In the genomic region with DNA sequence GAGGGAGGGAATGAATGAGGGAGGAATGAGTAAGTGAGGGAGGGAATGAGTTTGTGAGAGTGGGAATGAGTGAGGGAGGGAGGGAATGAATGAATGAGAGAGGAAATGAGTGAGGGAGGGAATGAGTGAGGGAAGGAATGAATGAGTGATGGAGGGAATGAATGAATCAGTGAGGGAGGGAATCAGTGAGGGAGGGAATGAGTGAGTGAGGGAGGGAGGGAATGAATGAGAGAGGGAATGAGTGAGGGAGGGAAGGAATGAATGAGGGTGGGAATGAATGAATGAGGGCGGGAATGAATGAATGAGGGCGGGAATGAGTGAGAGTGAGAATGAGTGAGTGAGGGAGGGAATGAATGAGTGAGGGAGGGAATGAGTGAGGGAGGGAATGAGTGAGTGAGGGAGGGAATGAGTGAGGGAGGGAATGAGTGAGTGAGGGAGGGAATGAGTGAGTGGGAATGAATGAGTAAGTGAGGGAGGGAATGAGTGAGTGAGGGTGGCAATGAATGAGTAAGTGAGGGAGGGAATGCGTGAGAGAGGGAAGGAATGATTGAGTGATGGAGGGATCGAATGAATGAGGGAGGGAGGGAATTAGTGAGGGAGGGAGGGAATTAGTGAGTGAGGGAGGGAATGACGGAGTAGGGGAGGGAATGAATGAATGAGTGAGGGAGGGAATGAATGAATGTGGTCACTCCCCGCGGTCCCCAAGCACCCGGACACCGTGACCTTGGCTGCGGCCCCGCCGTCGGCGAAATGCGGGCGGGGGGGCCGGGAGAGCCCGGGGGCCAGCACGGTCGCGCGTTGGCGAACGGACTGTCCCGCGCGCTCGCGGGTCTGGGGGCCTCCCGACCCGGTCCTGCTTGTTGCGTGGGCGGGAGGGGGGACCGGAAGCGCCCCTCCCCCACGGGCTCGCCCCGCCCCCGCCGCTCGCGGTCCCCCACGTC, we compare ENCODE assay signal across 9 cellular contexts. TPM values are rescaled to one million over a fixed set of nuclear protein-coding genes. Genes with fewer than 3 reads are reported as not detected.
DNase-seq lines count a peak whose midpoint lies in the region; ATAC-seq and TF ChIP-seq lines count a peak whose summit lies in the region.
"Had no signal": no experiment of that assay in that cellular context is flagged by ENCODE, and none has a peak within 500 bp of the region (broad histone marks: within the 10 kb centered on the region; RNA-seq: fewer than 3 reads in every experiment).

No MANE protein-coding gene starts in this region.

- CTCF ChIA-PET in AG04450 (lab: Charles Lee), result no interaction called here

- TF ChIP-seq CTCF in AG04450 (IDR thresholded peaks at IDR 0.05; ENCODE audit: low read depth, low read length), result no peak

- peak overlapping the region; percentile 63 for H3K4me3 ChIP-seq in AG04450 (ENCODE audit: low read depth, low read length)
- peak overlapping the region; percentile 57 for H3K4me3 ChIP-seq in iPS-18c (ENCODE audit: insufficient read depth, low read depth, low read length)

- H3K9me3 Mint-ChIP-seq in activated T-helper 17 cell treated with anti-CD3 and anti-CD28 coated beads, Interleukin-2, amount 50 U/mL, for 72 hours, result no peaks in the 10 kb centered on the region

- H3K27me3 ChIP-seq in AG04450 (ENCODE audit: control insufficient read depth, insufficient read depth, low read length), result no peaks in the 10 kb centered on the region

- peak overlapping the region; percentile 82 for H3K4me3 Mint-ChIP-seq in activated T-helper 17 cell treated with anti-CD3 and anti-CD28 coated beads, Interleukin-2, amount 50 U/mL, for 72 hours

- no peaks in the 10 kb centered on the region for H3K27me3 Mint-ChIP-seq in activated T-helper 17 cell treated with anti-CD3 and anti-CD28 coated beads, Interleukin-2, amount 50 U/mL, for 72 hours

- POLR2A ChIA-PET in AG04450 (lab: Yijun Ruan, JAX), result interaction anchor here (0.7 to 1.2 kb wide), 3 partner anchors 14 to 302 kb away, joined by 3 to 5 read pairs (median 4); no protein-coding TSS in a partner anchor

- H3K27ac ChIP-seq in AG04450 (ENCODE audit: low read depth, low read length) (no peak overlapping the region), substantia nigra (ENCODE audit: low read depth, low read length, poor library complexity, severe bottlenecking) (peak overlapping the region; percentile 99)

- peaks cover 36% of the 10 kb centered on the region for H3K36me3 Mint-ChIP-seq in activated T-helper 17 cell treated with anti-CD3 and anti-CD28 coated beads, Interleukin-2, amount 50 U/mL, for 72 hours (ENCODE audit: low read depth)

- DNase-seq in AG04450 (ENCODE audit: low read depth, low spot score) (no peak), HuH-7 (ENCODE audit: low spot score) (peak; percentile 38), substantia nigra (lab: John Stamatoyannopoulos, UW) (no peak), NCI-H446 treated with DMSO at 0.1 percent for 48 hours (lab: John Stamatoyannopoulos, UW) (no peak)

- H3K9me3 ChIP-seq in AG04450 (ENCODE audit: control insufficient read depth, insufficient read depth, low read length) (no peaks in the 10 kb centered on the region; the same call in 1 of the 2 replicates), iPS-18c (ENCODE audit: control insufficient read depth, insufficient read depth, low read length) (no peaks in the 10 kb centered on the region)

- peak; percentile 11 for ATAC-seq in GM18858 (IDR thresholded peaks at IDR 0.05; ENCODE audit: unreplicated experiment)
- peak; percentile 50 for ATAC-seq in activated T-helper 17 cell treated with anti-CD3 and anti-CD28 coated beads, Interleukin-2, amount 50 U/mL, for 72 hours (replicated peaks)
- no peak for ATAC-seq in HG03039 (IDR thresholded peaks at IDR 0.05; ENCODE audit: unreplicated experiment)

- H3K27ac Mint-ChIP-seq in activated T-helper 17 cell treated with anti-CD3 and anti-CD28 coated beads, Interleukin-2, amount 50 U/mL, for 72 hours, result peak overlapping the region; percentile 99

- peaks cover 5% of the 10 kb centered on the region for H3K4me1 Mint-ChIP-seq in activated T-helper 17 cell treated with anti-CD3 and anti-CD28 coated beads, Interleukin-2, amount 50 U/mL, for 72 hours

RNA-seq across cellular contexts. Expression of gene UBE2I, which starts 1.1 kb away (rescaled TPM):
- 148 and 165 TPM in 2 replicates for polyA plus RNA-seq in AG04450 (2011; rRNA removed)
- polyA minus RNA-seq in AG04450 (2011; rRNA and poly(A)+ RNA removed), result 81.1 and 99.3 TPM in 2 replicates
- 100 to 1,000 TPM; 204 to 206 TPM for total RNA-seq in activated T-helper 17 cell treated with anti-CD3 and anti-CD28 coated beads, Interleukin-2, amount 50 U/mL, for 72 hours

RNA-seq across cellular contexts. Expression of gene BAIAP3, which starts 25.1 kb away (rescaled TPM):
- polyA plus RNA-seq in AG04450 (2011; rRNA removed), result 0.19 and 0.38 TPM in 2 replicates
- polyA minus RNA-seq in AG04450 (2011; rRNA and poly(A)+ RNA removed), result 1.7 and 2.5 TPM in 2 replicates
- 1 to 10 TPM in 1 of 2 donors, under 1 TPM in 1; 0.71 to 2.2 TPM for total RNA-seq in activated T-helper 17 cell treated with anti-CD3 and anti-CD28 coated beads, Interleukin-2, amount 50 U/mL, for 72 hours

RNA-seq across cellular contexts. Expression of gene TSR3, which starts 43.4 kb away (rescaled TPM):
- 34.4 and 40.4 TPM in 2 replicates for polyA plus RNA-seq in AG04450 (2011; rRNA removed)
- 14.4 and 20.8 TPM in 2 replicates for polyA minus RNA-seq in AG04450 (2011; rRNA and poly(A)+ RNA removed)
- total RNA-seq in activated T-helper 17 cell treated with anti-CD3 and anti-CD28 coated beads, Interleukin-2, amount 50 U/mL, for 72 hours, result 10 to 100 TPM; 36.7 to 64.2 TPM

RNA-seq across cellular contexts. Expression of gene GNPTG, which starts 43.4 kb away (rescaled TPM):
- polyA plus RNA-seq in AG04450 (2011; rRNA removed), result 40.5 and 49.9 TPM in 2 replicates
- polyA minus RNA-seq in AG04450 (2011; rRNA and poly(A)+ RNA removed), result 17.7 and 29.0 TPM in 2 replicates
- 10 to 100 TPM; 22.6 to 24.4 TPM for total RNA-seq in activated T-helper 17 cell treated with anti-CD3 and anti-CD28 coated beads, Interleukin-2, amount 50 U/mL, for 72 hours

RNA-seq across cellular contexts. Expression of gene TPSD1, which starts 52.4 kb away (rescaled TPM):
- polyA plus RNA-seq in AG04450 (2011; rRNA removed), result not detected in 2 replicates
- not detected in 2 replicates for polyA minus RNA-seq in AG04450 (2011; rRNA and poly(A)+ RNA removed)
- not detected for total RNA-seq in activated T-helper 17 cell treated with anti-CD3 and anti-CD28 coated beads, Interleukin-2, amount 50 U/mL, for 72 hours
- total RNA-seq: SK-MEL-5 had no signal
